ENCODE assay signal across 16 cellular contexts in the genomic region with DNA sequence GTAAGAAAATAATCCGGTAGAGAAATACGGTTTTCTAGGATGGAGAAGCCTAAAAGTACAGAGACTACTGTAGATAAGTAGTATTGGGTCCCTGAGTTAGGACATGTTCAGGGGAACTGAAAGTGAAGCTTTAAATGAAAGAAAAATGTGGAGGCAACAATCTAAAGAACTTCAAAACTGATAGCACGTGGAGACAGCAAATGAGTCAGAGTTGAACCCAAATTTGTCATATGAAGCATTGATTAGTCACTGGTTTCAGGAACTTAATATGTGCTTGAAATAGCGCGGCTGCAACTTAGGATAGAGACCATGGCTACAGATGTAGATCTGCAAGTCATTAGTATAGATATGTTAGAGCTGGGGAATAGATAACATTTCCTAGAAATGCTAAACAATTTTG.
A peak's percentile ranks its signal among the peaks of the same experiment; 100 is the strongest.
DNase-seq lines count a peak whose midpoint lies in the region; ATAC-seq and TF ChIP-seq lines count a peak whose summit lies in the region.
"Had no signal": no experiment of that assay in that cellular context is flagged by ENCODE, and none has a peak within 500 bp of the region (broad histone marks: within the 10 kb centered on the region; RNA-seq: fewer than 3 reads in every experiment).

No MANE protein-coding gene starts in this region.

- 81% methylated on average over 5 of the region's 5 CpGs for WGBS in mammary epithelial cell (ENCODE audit: low coverage, missing lambda C conversion rate)
- WGBS in testis, 2 donors = 80 to 86% methylated on average over 5 of the region's 5 CpGs

- intact Hi-C loops in mammary epithelial cell (cut with micrococcal nuclease) (no loop called here), testis (cut with DNase I; ENCODE audit: low total_unique reads) (no loop called here)

- no peaks in the 10 kb centered on the region for H3K9me3 ChIP-seq in mammary epithelial cell (replicated peaks; ENCODE audit: insufficient read depth, low read length)
- no peaks in the 10 kb centered on the region for H3K9me3 ChIP-seq in testis

- DNase-seq in AG10803 (ENCODE audit: low read depth) (peak; percentile 48), M059J (ENCODE audit: low read depth) (peak; percentile 22), mammary epithelial cell (peak; percentile 12), left lobe of liver (ENCODE audit: low spot score) (no peak), NCI-H2171 (lab: John Stamatoyannopoulos, UW) (no peak), testis (no peak)
- DNase-seq: activated CD4-positive, alpha-beta memory T cell treated with anti-CD3 and anti-CD28 coated beads for 36 hours; activated T-cell treated with anti-CD3 and anti-CD28 coated beads, Interleukin-2, amount 50 U/mL, for 4 hours; brain microvascular endothelial cell; islet precursor cell; mesendoderm; NCI-H2029; NCI-H524 treated with DMSO at 0.1 percent for 48 hours had no signal

- dilution Hi-C loops in mammary epithelial cell (cut with HindIII; ENCODE audit: low sequenced_read_pairs) = no loop called here

- no TSS peak for BruUV-seq in mammary epithelial cell (replicated peaks; lab: Mats Ljungman, UMichigan)

- CTCF ChIA-PET in mammary epithelial cell (lab: Charles Lee; ENCODE audit: low non-redundant PET) = no interaction called here

- TF ChIP-seq CTCF in AG10803 (conservative IDR thresholded peaks at IDR 0.05; ENCODE audit: low read length) = no peak
- TF ChIP-seq CTCF in mammary epithelial cell (conservative IDR thresholded peaks at IDR 0.05 in 1 of 2, IDR thresholded peaks at IDR 0.05 in 1 of 2; ENCODE audit: extremely low read depth in 1 of 2, insufficient read depth in 1 of 2, low read depth in 1 of 2, low read length in 2 of 2) = no peak
- no peak for TF ChIP-seq CTCF in testis (IDR thresholded peaks at IDR 0.05)

- H3K27ac ChIP-seq in mammary epithelial cell (ENCODE audit: insufficient read depth, low read depth, low read length) = no peak overlapping the region
- H3K27ac ChIP-seq in testis = no peak overlapping the region
- H3K27ac ChIP-seq: brain microvascular endothelial cell had no signal

- H3K4me1 ChIP-seq in mammary epithelial cell (ENCODE audit: insufficient read depth, low read length) = no peaks in the 10 kb centered on the region
- H3K4me1 ChIP-seq in testis = no peaks in the 10 kb centered on the region

- H3K27me3 ChIP-seq in mammary epithelial cell (ENCODE audit: insufficient read depth, low read length) (peaks cover 2% of the 10 kb centered on the region), testis (no peaks in the 10 kb centered on the region)
- H3K27me3 ChIP-seq: brain microvascular endothelial cell had no signal

- no peak overlapping the region for H3K4me2 ChIP-seq in mammary epithelial cell (ENCODE audit: insufficient read depth, low read depth, low read length)

- H3K4me3 ChIP-seq in AG10803 (ENCODE audit: low read length) (no peak overlapping the region), mammary epithelial cell (replicated peaks in 1 of 3; ENCODE audit: insufficient read depth in 1 of 3, low read depth in 2 of 3, low read length in 3 of 3) (no peak overlapping the region), testis (no peak overlapping the region)

- in situ Hi-C loops in mammary epithelial cell (cut with MboI; ENCODE audit: low sequenced_read_pairs in 2 of 2) = no loop called here

- H3K79me2 ChIP-seq in mammary epithelial cell (ENCODE audit: insufficient read depth, low read length) = no peaks in the 10 kb centered on the region

- H3K36me3 ChIP-seq in mammary epithelial cell (ENCODE audit: insufficient read depth, low read length) (no peaks in the 10 kb centered on the region), testis (ENCODE audit: low read depth, missing control alignments) (no peaks in the 10 kb centered on the region)
- H3K36me3 ChIP-seq: brain microvascular endothelial cell had no signal

- ATAC-seq in GM19395 (IDR thresholded peaks at IDR 0.05; ENCODE audit: unreplicated experiment) (peak; percentile 60), GM19324 (IDR thresholded peaks at IDR 0.05; ENCODE audit: low FRiP score, unreplicated experiment) (no peak), left lobe of liver (no peak)
- ATAC-seq: activated T-cell treated with anti-CD3 and anti-CD28 coated beads, Interleukin-2, amount 50 U/mL, for 4 hours; Panc1 had no signal

- no peaks in the 10 kb centered on the region for H4K20me1 ChIP-seq in mammary epithelial cell (ENCODE audit: insufficient read depth, low read length)

- no peak overlapping the region for H2AFZ ChIP-seq in mammary epithelial cell (ENCODE audit: low read depth, low read length)

- no peak for TF ChIP-seq POLR2A in testis (IDR thresholded peaks at IDR 0.05)

- no peak overlapping the region for H3K9ac ChIP-seq in mammary epithelial cell (ENCODE audit: insufficient read depth, low read length)

Comparison
In these comparisons a context has a peak if more than half of its experiments do, and no peak if none do; other contexts are left out.
1. DNase-seq: peak in AG10803 (single experiment), M059J (single experiment) and mammary epithelial cell (single experiment); none in left lobe of liver (single experiment), NCI-H2171 (single experiment) and testis (single experiment).